8 cellular contexts compared by ENCODE assay signal in genomic region chr16:50696575-50697420, GRCh38. TPM values are rescaled to one million over a fixed set of nuclear protein-coding genes. Genes with fewer than 3 reads are reported as not detected.
A peak's percentile ranks its signal among the peaks of the same experiment; 100 is the strongest.
DNase-seq lines count a peak whose midpoint lies in the region; ATAC-seq, FAIRE-seq and TF ChIP-seq lines count a peak whose summit lies in the region.

No MANE protein-coding gene starts in this region.

- H2AFZ ChIP-seq in keratinocyte (ENCODE audit: control insufficient read depth, low read length) = peak overlapping the region; percentile 74

- no peaks in the 10 kb centered on the region for H3K79me2 ChIP-seq in keratinocyte (ENCODE audit: control insufficient read depth, insufficient read depth, low read length)

- intact Hi-C loops in activated T-helper 1 cell treated with anti-CD3 and anti-CD28 coated beads, Interleukin-12 subunit alpha, Interleukin-12 subunit beta, Interleukin-2, Interleukin-4 antibody, amounts not matched to agents 30 ng/mL and 10 ng/mL and 1 ng/mL, durations not matched to agents 14 hours and 24 hours and 36 hours (cut with micrococcal nuclease) = loop anchor here (5.0 kb wide), 1 partner anchor 46 kb away; the partner anchor contains the start of gene CYLD

- no peak overlapping the region for H3K4me3 ChIP-seq in keratinocyte (ENCODE audit: control insufficient read depth in 2 of 3, extremely low read depth in 1 of 3, insufficient read depth in 2 of 3, low read depth in 1 of 3, low read length in 3 of 3)

- peak overlapping the region; percentile 86 for H3K27ac Mint-ChIP-seq in activated T-helper 1 cell treated with anti-CD3 and anti-CD28 coated beads, Interleukin-12 subunit alpha, Interleukin-12 subunit beta, Interleukin-2, Interleukin-4 antibody, amounts not matched to agents 30 ng/mL and 10 ng/mL and 1 ng/mL, durations not matched to agents 14 hours and 24 hours and 36 hours
- H3K27ac Mint-ChIP-seq in stimulated activated naive CD8-positive, alpha-beta T cell treated with anti-CD3 and anti-CD28 coated beads, Interleukin-15, amount 100 ng/mL, for 72 hours = no peak overlapping the region

- H3K4me1 Mint-ChIP-seq in activated T-helper 1 cell treated with anti-CD3 and anti-CD28 coated beads, Interleukin-12 subunit alpha, Interleukin-12 subunit beta, Interleukin-2, Interleukin-4 antibody, amounts not matched to agents 30 ng/mL and 10 ng/mL and 1 ng/mL, durations not matched to agents 14 hours and 24 hours and 36 hours (ENCODE audit: low read depth) = peaks cover 85% of the 10 kb centered on the region
- H3K4me1 Mint-ChIP-seq in stimulated activated naive CD8-positive, alpha-beta T cell treated with anti-CD3 and anti-CD28 coated beads, Interleukin-15, amount 100 ng/mL, for 72 hours = peaks cover 82% of the 10 kb centered on the region

- dilution Hi-C loops in keratinocyte (cut with MboI; ENCODE audit: extremely low pct_ligation_motif_present, low sequenced_read_pairs) = no loop called here

- no peaks in the 10 kb centered on the region for H3K9me3 ChIP-seq in keratinocyte (ENCODE audit: control insufficient read depth, low read depth, low read length)

- peak overlapping the region; percentile 11 for H3K4me2 ChIP-seq in keratinocyte (ENCODE audit: control insufficient read depth, extremely low read depth, insufficient read depth, low read depth, low read length)

- peak; percentile 51 for ATAC-seq in GM18502 (IDR thresholded peaks at IDR 0.05; ENCODE audit: poor library complexity, unreplicated experiment)
- peak; percentile 29 for ATAC-seq in stimulated activated naive CD8-positive, alpha-beta T cell treated with anti-CD3 and anti-CD28 coated beads, Interleukin-15, amount 100 ng/mL, for 72 hours

- peak overlapping the region; percentile 81 for H3K27ac ChIP-seq in keratinocyte (ENCODE audit: control insufficient read depth, insufficient read depth, low read length)

- peaks cover 3% of the 10 kb centered on the region for H3K27me3 Mint-ChIP-seq in activated T-helper 1 cell treated with anti-CD3 and anti-CD28 coated beads, Interleukin-12 subunit alpha, Interleukin-12 subunit beta, Interleukin-2, Interleukin-4 antibody, amounts not matched to agents 30 ng/mL and 10 ng/mL and 1 ng/mL, durations not matched to agents 14 hours and 24 hours and 36 hours (ENCODE audit: insufficient read depth)
- H3K27me3 Mint-ChIP-seq in stimulated activated naive CD8-positive, alpha-beta T cell treated with anti-CD3 and anti-CD28 coated beads, Interleukin-15, amount 100 ng/mL, for 72 hours = peaks cover 26% of the 10 kb centered on the region

- peak; percentile 95 for FAIRE-seq in keratinocyte (lab: Jason Lieb, UNC)

- peaks cover 31% of the 10 kb centered on the region for H3K36me3 Mint-ChIP-seq in activated T-helper 1 cell treated with anti-CD3 and anti-CD28 coated beads, Interleukin-12 subunit alpha, Interleukin-12 subunit beta, Interleukin-2, Interleukin-4 antibody, amounts not matched to agents 30 ng/mL and 10 ng/mL and 1 ng/mL, durations not matched to agents 14 hours and 24 hours and 36 hours (ENCODE audit: low read depth)

- peaks cover 37% of the 10 kb centered on the region for H3K4me1 ChIP-seq in keratinocyte (ENCODE audit: control insufficient read depth, extremely low read depth, insufficient read depth, low read length)

- H3K9me3 Mint-ChIP-seq in activated T-helper 1 cell treated with anti-CD3 and anti-CD28 coated beads, Interleukin-12 subunit alpha, Interleukin-12 subunit beta, Interleukin-2, Interleukin-4 antibody, amounts not matched to agents 30 ng/mL and 10 ng/mL and 1 ng/mL, durations not matched to agents 14 hours and 24 hours and 36 hours = no peaks in the 10 kb centered on the region
- H3K9me3 Mint-ChIP-seq in stimulated activated naive CD8-positive, alpha-beta T cell treated with anti-CD3 and anti-CD28 coated beads, Interleukin-15, amount 100 ng/mL, for 72 hours = no peaks in the 10 kb centered on the region

- no peaks in the 10 kb centered on the region for H3K27me3 ChIP-seq in keratinocyte (ENCODE audit: control insufficient read depth, extremely low read depth, insufficient read depth, low read length)

- no peak for TF ChIP-seq CTCF in keratinocyte (optimal IDR thresholded peaks at IDR 0.05 in 1 of 3, IDR thresholded peaks at IDR 0.05 in 1 of 3, conservative IDR thresholded peaks at IDR 0.05 in 1 of 3; ENCODE audit: extremely low read depth in 1 of 3, insufficient read depth in 2 of 3, low read length in 3 of 3)

- DNase-seq in H4 (ENCODE audit: low spot score) = peak; percentile 73
- DNase-seq in M059J (ENCODE audit: low read depth) = peak; percentile 89
- peak; percentile 21 for DNase-seq in activated T-helper 1 cell treated with anti-CD3 and anti-CD28 coated beads, Interleukin-12 subunit alpha, Interleukin-12 subunit beta, Interleukin-2, Interleukin-4 antibody, amounts not matched to agents 30 ng/mL and 10 ng/mL and 1 ng/mL, durations not matched to agents 14 hours and 24 hours and 36 hours (ENCODE audit: low spot score)
- peak; percentile 87 for DNase-seq in keratinocyte (ENCODE audit: low read depth, low spot score)
- peak in 1 of 2 donors; percentile 25 for DNase-seq in stimulated activated naive CD8-positive, alpha-beta T cell treated with anti-CD3 and anti-CD28 coated beads, Interleukin-15, amount 100 ng/mL, for 72 hours
- DNase-seq in SIG-M5 (lab: John Stamatoyannopoulos, UW) = no peak
- no peak for DNase-seq in putamen (ENCODE audit: low spot score)

- no peak overlapping the region for H3K4me3 Mint-ChIP-seq in activated T-helper 1 cell treated with anti-CD3 and anti-CD28 coated beads, Interleukin-12 subunit alpha, Interleukin-12 subunit beta, Interleukin-2, Interleukin-4 antibody, amounts not matched to agents 30 ng/mL and 10 ng/mL and 1 ng/mL, durations not matched to agents 14 hours and 24 hours and 36 hours
- H3K4me3 Mint-ChIP-seq in stimulated activated naive CD8-positive, alpha-beta T cell treated with anti-CD3 and anti-CD28 coated beads, Interleukin-15, amount 100 ng/mL, for 72 hours = peak overlapping the region; percentile 13 to 80

- no peaks in the 10 kb centered on the region for H3K9me1 ChIP-seq in keratinocyte (ENCODE audit: control insufficient read depth, extremely low read depth, insufficient read depth, low read length)

- no peaks in the 10 kb centered on the region for H3K36me3 ChIP-seq in keratinocyte (ENCODE audit: control insufficient read depth in 2 of 2, extremely low read depth in 1 of 2, insufficient read depth in 2 of 2, low read length in 2 of 2)

- no peaks in the 10 kb centered on the region for H4K20me1 ChIP-seq in keratinocyte (ENCODE audit: control insufficient read depth, extremely low read depth, insufficient read depth, low read length)

- H3K9ac ChIP-seq in keratinocyte (ENCODE audit: control insufficient read depth, extremely low read depth, insufficient read depth, low read length) = peak overlapping the region; percentile 68

RNA-seq across cellular contexts. Expression of gene NOD2, which starts 3.4 kb away (rescaled TPM):
- total RNA-seq in H4 (2014; rRNA removed; shearing (Covaris generic)) = not detected in 2 replicates
- total RNA-seq in M059J (2014; rRNA removed; shearing (Covaris generic)) = 0.07 and 0.34 TPM in 2 replicates
- 6.7 and 7.3 TPM in 2 replicates for total RNA-seq in activated T-helper 1 cell treated with anti-CD3 and anti-CD28 coated beads, Interleukin-12 subunit alpha, Interleukin-12 subunit beta, Interleukin-2, Interleukin-4 antibody, amounts not matched to agents 30 ng/mL and 10 ng/mL and 1 ng/mL, durations not matched to agents 14 hours and 24 hours and 36 hours
- polyA plus RNA-seq in keratinocyte = 0.49 to 3.9 TPM (median 0.80 TPM) in 3 replicates
- polyA plus RNA-seq in keratinocyte (2011; ENCODE audit: low read depth) = 6.1 TPM
- polyA plus RNA-seq in keratinocyte (2011; cell fraction: cytosol; rRNA removed) = 0.68 and 0.86 TPM in 2 replicates
- polyA plus RNA-seq in keratinocyte (2011; cell fraction: nucleus; rRNA removed) = 3.5 and 5.4 TPM in 2 replicates
- 0.44 and 6.7 TPM in 2 replicates for polyA plus RNA-seq in keratinocyte (2012; ENCODE audit: low replicate concordance)
- polyA minus RNA-seq in keratinocyte = 1.5 to 11.2 TPM (median 2.3 TPM) in 3 replicates
- polyA minus RNA-seq in keratinocyte (2011; cell fraction: cytosol; rRNA and poly(A)+ RNA removed) = 4.4 TPM
- 6.5 and 9.0 TPM in 2 replicates for polyA minus RNA-seq in keratinocyte (2011; cell fraction: nucleus; rRNA and poly(A)+ RNA removed)

RNA-seq across cellular contexts. Expression of gene SNX20, which starts 15.7 kb away (rescaled TPM):
- total RNA-seq in H4 (2014; rRNA removed; shearing (Covaris generic)) = not detected in 2 replicates
- total RNA-seq in M059J (2014; rRNA removed; shearing (Covaris generic)) = not detected in 2 replicates
- total RNA-seq in activated T-helper 1 cell treated with anti-CD3 and anti-CD28 coated beads, Interleukin-12 subunit alpha, Interleukin-12 subunit beta, Interleukin-2, Interleukin-4 antibody, amounts not matched to agents 30 ng/mL and 10 ng/mL and 1 ng/mL, durations not matched to agents 14 hours and 24 hours and 36 hours = 34.3 TPM in 2 replicates
- not detected in 3 replicates for polyA plus RNA-seq in keratinocyte
- polyA plus RNA-seq in keratinocyte (2011; ENCODE audit: low read depth) = not detected
- polyA plus RNA-seq in keratinocyte (2011; cell fraction: cytosol; rRNA removed) = not detected in 2 replicates
- polyA plus RNA-seq in keratinocyte (2011; cell fraction: nucleus; rRNA removed) = not detected in 2 replicates
- polyA plus RNA-seq in keratinocyte (2012; ENCODE audit: low replicate concordance) = not detected in 2 replicates
- not detected in 3 replicates for polyA minus RNA-seq in keratinocyte
- polyA minus RNA-seq in keratinocyte (2011; cell fraction: cytosol; rRNA and poly(A)+ RNA removed) = not detected
- polyA minus RNA-seq in keratinocyte (2011; cell fraction: nucleus; rRNA and poly(A)+ RNA removed) = not detected in 2 replicates

RNA-seq across cellular contexts. Expression of gene CYLD, which starts 45.1 kb away (rescaled TPM):
- total RNA-seq in H4 (2014; rRNA removed; shearing (Covaris generic)) = 20.2 and 24.9 TPM in 2 replicates
- 53.3 and 68.6 TPM in 2 replicates for total RNA-seq in M059J (2014; rRNA removed; shearing (Covaris generic))
- total RNA-seq in activated T-helper 1 cell treated with anti-CD3 and anti-CD28 coated beads, Interleukin-12 subunit alpha, Interleukin-12 subunit beta, Interleukin-2, Interleukin-4 antibody, amounts not matched to agents 30 ng/mL and 10 ng/mL and 1 ng/mL, durations not matched to agents 14 hours and 24 hours and 36 hours = 219 and 223 TPM in 2 replicates
- polyA plus RNA-seq in keratinocyte = 14.9 to 24.7 TPM (median 23.4 TPM) in 3 replicates
- 50.9 TPM for polyA plus RNA-seq in keratinocyte (2011; ENCODE audit: low read depth)
- polyA plus RNA-seq in keratinocyte (2011; cell fraction: cytosol; rRNA removed) = 17.0 and 34.3 TPM in 2 replicates
- polyA plus RNA-seq in keratinocyte (2011; cell fraction: nucleus; rRNA removed) = 24.0 and 32.8 TPM in 2 replicates
- polyA plus RNA-seq in keratinocyte (2012; ENCODE audit: low replicate concordance) = 15.5 and 42.1 TPM in 2 replicates
- polyA minus RNA-seq in keratinocyte = 6.1 to 37.7 TPM (median 24.2 TPM) in 3 replicates
- 21.7 TPM for polyA minus RNA-seq in keratinocyte (2011; cell fraction: cytosol; rRNA and poly(A)+ RNA removed)
- polyA minus RNA-seq in keratinocyte (2011; cell fraction: nucleus; rRNA and poly(A)+ RNA removed) = 30.7 and 58.6 TPM in 2 replicates

Comparison
In these comparisons a context has a peak if more than half of its experiments do, and no peak if none do; other contexts are left out.
1. DNase-seq: peak in H4 (single experiment), M059J (single experiment), activated T-helper 1 cell treated with anti-CD3 and anti-CD28 coated beads, Interleukin-12 subunit alpha, Interleukin-12 subunit beta, Interleukin-2, Interleukin-4 antibody, amounts not matched to agents 30 ng/mL and 10 ng/mL and 1 ng/mL, durations not matched to agents 14 hours and 24 hours and 36 hours (single experiment) and keratinocyte (single experiment); none in SIG-M5 (single experiment) and putamen (single experiment).
2. RNA of gene SNX20, which starts 15.7 kb away (total RNA-seq): 34.3 TPM in activated T-helper 1 cell treated with anti-CD3 and anti-CD28 coated beads, Interleukin-12 subunit alpha, Interleukin-12 subunit beta, Interleukin-2, Interleukin-4 antibody, amounts not matched to agents 30 ng/mL and 10 ng/mL and 1 ng/mL, durations not matched to agents 14 hours and 24 hours and 36 hours; not detected in H4 and not detected in M059J; every median in the first group is over 10 times any median in the second.